Comparison of ENCODE assay signal across 33 cellular contexts in the genomic region with DNA sequence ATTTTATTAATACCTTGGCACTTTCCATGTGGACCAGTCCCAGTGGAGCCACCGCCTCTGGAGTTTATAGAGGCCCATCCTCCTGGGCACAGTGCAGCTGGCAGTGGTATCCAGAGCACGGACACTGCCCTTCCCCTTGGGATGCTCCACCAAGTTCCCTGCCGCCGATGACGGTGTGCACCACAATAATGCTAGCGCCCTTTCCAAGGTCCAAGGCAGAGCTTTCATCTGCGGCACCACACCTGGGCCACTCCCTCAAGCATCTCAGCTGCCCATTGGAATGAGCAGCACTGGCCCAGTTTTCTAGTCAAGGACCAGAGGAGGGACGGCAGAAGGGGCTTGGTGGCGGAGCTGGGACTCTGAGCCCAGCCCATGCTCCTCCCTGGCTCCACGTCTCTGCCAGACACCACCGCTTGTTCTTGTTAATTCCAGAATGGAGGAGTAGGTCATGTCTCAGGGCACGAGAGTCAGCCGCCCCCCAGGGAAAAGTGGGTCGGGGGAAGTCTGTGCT. TPM values are rescaled to one million over a fixed set of nuclear protein-coding genes. Genes with fewer than 3 reads are reported as not detected.
"Had no signal": no experiment of that assay in that cellular context is flagged by ENCODE, and none has a peak within 500 bp of the region (broad histone marks: within the 10 kb centered on the region; RNA-seq: fewer than 3 reads in every experiment).

No MANE protein-coding gene starts in this region.

- H3K4me3 ChIP-seq: adrenal gland, body of pancreas, coronary artery, dorsolateral prefrontal cortex, gastrocnemius medialis, hepatocyte, pancreas, psoas muscle, tibial nerve had no signal

- H3K36me3 ChIP-seq: adrenal gland, gastrocnemius medialis, pancreas, tibial nerve had no signal

- H3K79me2 ChIP-seq: hepatocyte had no signal

- H2AFZ ChIP-seq: hepatocyte had no signal

- FAIRE-seq: pancreas had no signal

- DNase-seq: activated CD4-positive, alpha-beta T cell treated with anti-CD3 and anti-CD28 coated beads for 36 hours; activated CD8-positive, alpha-beta T cell treated with anti-CD3 and anti-CD28 coated beads, Interleukin-2, amount 10 ng/mL, durations not matched to agents 7 days and 5 days; activated naive CD4-positive, alpha-beta T cell treated with anti-CD3 and anti-CD28 coated beads for 36 hours; activated naive CD8-positive, alpha-beta T cell treated with anti-CD3 and anti-CD28 coated beads for 36 hours; activated T-cell treated with anti-CD3 and anti-CD28 coated beads for 4 hours; activated T-cell treated with anti-CD3 and anti-CD28 coated beads, Interleukin-2, amount 50 U/mL, for 72 hours; adrenal gland; effector memory CD4-positive, alpha-beta T cell; erythroblast; gastrocnemius medialis; glutamatergic neuron; islet precursor cell; left cardiac atrium; left ventricle myocardium superior; nephron progenitor cell; pancreas; psoas muscle; stimulated activated CD4-positive, alpha-beta T cell treated with anti-CD3 and anti-CD28 coated beads, Interleukin-1b, Interleukin-23, amount 100 ng/mL, for 48 hours; stimulated activated CD4-positive, alpha-beta T cell treated with anti-CD3 and anti-CD28 coated beads, Interleukin-4, amount 100 ng/mL, for 4 hours; stimulated activated CD8-positive, alpha-beta memory T cell treated with anti-CD3 and anti-CD28 coated beads, Interleukin-4, amount 100 ng/mL, for 48 hours; stimulated activated naive B cell treated with anti-CD40 and anti-IgM and Interleukin-4, amounts not matched to agents 10 μg/mL and 1 μg/mL and 100 μg/mL, for 72 hours; SW 1271; T1000 had no signal

- H3K4me2 ChIP-seq: hepatocyte had no signal

- H3K9me3 ChIP-seq: adrenal gland, body of pancreas, gastrocnemius medialis, pancreas, psoas muscle, tibial nerve had no signal

- ATAC-seq: activated CD4-positive, alpha-beta T cell treated with anti-CD3 and anti-CD28 coated beads for 36 hours; activated CD8-positive, alpha-beta T cell treated with anti-CD3 and anti-CD28 coated beads, Interleukin-2, amount 10 ng/mL, durations not matched to agents 7 days and 5 days; activated T-cell treated with anti-CD3 and anti-CD28 coated beads, Interleukin-2, amount 50 U/mL, for 72 hours; body of pancreas; gastrocnemius medialis; left cardiac atrium; left ventricle myocardium superior; pancreas; psoas muscle; stimulated activated naive B cell treated with anti-CD40 and anti-IgM and Interleukin-4, amounts not matched to agents 10 μg/mL and 1 μg/mL and 100 μg/mL, for 72 hours; WTC11 had no signal

- H3K27me3 ChIP-seq: body of pancreas, pancreas, tibial nerve had no signal

- H3K4me1 ChIP-seq: adrenal gland, body of pancreas, gastrocnemius medialis, pancreas, psoas muscle had no signal

- H3K27ac ChIP-seq: adrenal gland, body of pancreas, coronary artery, dorsolateral prefrontal cortex, gastrocnemius medialis, hepatocyte, pancreas, psoas muscle, tibial nerve had no signal

RNA-seq across cellular contexts. Expression of a gene that starts 24.5 kb away (rescaled TPM):
- total RNA-seq: activated CD8-positive, alpha-beta T cell treated with anti-CD3 and anti-CD28 coated beads, Interleukin-2, amount 10 ng/mL, durations not matched to agents 7 days and 5 days; activated naive CD8-positive, alpha-beta T cell treated with anti-CD3 and anti-CD28 coated beads for 36 hours; aorta; cerebellum; left cardiac atrium; left ventricle myocardium superior; lung microvascular endothelial cell; temporal lobe; tibial nerve had no signal
- polyA plus RNA-seq: aorta had no signal
